1 cellular context compared by ENCODE assay signal in the genomic region with DNA sequence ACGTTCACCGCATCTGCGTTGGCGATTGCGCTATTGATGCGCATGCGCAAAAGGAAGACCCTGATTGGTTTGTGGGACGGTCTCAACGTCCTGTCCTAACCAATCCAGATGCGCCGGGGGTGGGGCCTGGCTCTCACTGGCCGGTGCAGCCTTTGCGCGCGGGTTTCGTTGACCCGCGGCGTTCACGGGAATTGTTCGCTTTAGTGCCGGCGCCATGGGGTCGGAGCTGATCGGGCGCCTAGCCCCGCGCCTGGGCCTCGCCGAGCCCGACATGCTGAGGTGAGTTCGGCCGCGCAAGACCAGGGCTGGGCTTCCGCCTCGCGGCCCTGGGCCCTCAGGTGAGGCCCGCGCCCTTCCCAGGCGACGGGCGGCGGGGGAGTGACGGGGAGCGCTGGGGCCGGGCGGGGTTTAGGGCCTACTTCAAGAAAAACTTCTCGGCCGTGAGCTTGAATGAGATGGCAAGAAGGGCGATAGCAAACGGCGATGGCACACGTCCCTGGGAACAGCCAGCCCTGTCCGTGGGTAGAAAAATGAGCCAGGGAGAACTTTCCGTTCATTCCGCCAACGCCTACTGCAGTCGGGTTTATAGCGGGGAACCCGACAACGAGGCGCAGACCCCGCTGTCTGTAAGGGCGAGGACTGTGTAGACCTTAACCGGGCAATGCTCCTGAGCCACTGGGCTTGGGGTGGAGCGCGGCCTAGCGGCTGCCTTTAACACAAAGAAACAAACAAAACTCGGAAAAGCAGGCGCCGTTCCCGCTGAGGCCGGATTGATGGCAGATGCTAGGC.
TF ChIP-seq lines count a peak whose summit lies in the region.

A gene with protein sequence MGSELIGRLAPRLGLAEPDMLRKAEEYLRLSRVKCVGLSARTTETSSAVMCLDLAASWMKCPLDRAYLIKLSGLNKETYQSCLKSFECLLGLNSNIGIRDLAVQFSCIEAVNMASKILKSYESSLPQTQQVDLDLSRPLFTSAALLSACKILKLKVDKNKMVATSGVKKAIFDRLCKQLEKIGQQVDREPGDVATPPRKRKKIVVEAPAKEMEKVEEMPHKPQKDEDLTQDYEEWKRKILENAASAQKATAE (plus strand): TSS at position 168 of the 789 bp plus-strand sequence. CDS start 47 bp downstream, at position 215.

TF ChIP-seq in SK-N-SH, 30 proteins besides CTCF, POLR2A, EP300 and RAD21 (continued from another document):
- TF ChIP-seq TAF1 (IDR thresholded peaks at IDR 0.05; ENCODE audit: borderline replicate concordance, low read depth, low read length) (peak; percentile 65), MXI1 (IDR thresholded peaks at IDR 0.05; ENCODE audit: low read depth, low read length) (peak; percentile 97), SIN3A (IDR thresholded peaks at IDR 0.05; ENCODE audit: borderline replicate concordance, low read depth, low read length) (peak; percentile 98)
- TF ChIP-seq, protein P1, sequence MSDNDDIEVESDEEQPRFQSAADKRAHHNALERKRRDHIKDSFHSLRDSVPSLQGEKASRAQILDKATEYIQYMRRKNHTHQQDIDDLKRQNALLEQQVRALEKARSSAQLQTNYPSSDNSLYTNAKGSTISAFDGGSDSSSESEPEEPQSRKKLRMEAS (IDR thresholded peaks at IDR 0.05; ENCODE audit: low read depth): peak; percentile 62
